11 cellular contexts compared by ENCODE assay signal in the genomic region with DNA sequence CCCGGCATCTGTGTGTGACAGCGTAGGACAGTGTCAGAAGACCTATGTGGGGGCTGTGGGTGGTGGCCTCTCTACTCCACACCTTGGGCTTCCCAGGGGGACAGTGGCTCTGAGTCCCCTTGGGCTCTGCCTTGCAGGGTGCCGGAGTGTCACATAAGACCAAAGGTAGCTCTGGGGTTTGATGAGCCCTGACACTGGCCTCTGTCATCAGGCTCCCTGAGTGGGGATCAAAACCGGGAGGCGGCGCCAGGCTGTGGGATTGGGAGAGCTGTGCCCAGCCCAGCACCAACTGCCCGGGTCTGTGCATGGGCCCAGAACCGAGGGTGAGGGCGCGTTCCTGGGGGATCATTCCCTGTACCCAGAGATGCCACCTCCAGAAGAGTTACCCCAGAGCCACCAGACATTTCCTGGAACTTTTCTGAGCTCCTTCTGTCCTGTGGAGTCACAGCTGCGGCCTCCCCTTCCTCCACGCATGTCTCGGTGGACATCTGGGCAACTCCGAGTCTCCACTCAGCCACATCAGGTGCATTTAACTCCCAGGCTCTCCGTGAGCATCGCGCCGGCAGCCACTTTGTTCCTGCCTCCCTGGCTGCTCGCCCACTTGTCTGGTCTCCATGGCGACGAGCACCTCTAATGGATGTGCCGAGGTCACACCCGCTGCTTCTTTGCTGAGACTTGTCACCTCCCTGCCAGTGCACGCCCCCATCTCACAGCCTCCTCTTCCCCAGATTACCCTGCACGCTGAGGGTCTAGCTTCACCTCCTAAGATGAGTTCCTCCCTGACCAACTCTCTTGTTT.
DNase-seq lines count a peak whose midpoint lies in the region; ATAC-seq lines count a peak whose summit lies in the region.
"Had no signal": no experiment of that assay in that cellular context is flagged by ENCODE, and none has a peak within 500 bp of the region (broad histone marks: within the 10 kb centered on the region; RNA-seq: fewer than 3 reads in every experiment).

No MANE protein-coding gene starts in this region.

- no peak overlapping the region for H3K23ac ChIP-seq in mesendoderm (ENCODE audit: low read length)

- ATAC-seq in HG03025 (IDR thresholded peaks at IDR 0.05; ENCODE audit: low FRiP score, unreplicated experiment) = no peak

- no peak overlapping the region for H2BK120ac ChIP-seq in mesendoderm (ENCODE audit: low read depth, low read length)

- H3K79me1 ChIP-seq in mesendoderm (ENCODE audit: low read length) = no peaks in the 10 kb centered on the region

- no peak overlapping the region for H3K4ac ChIP-seq in mesendoderm (ENCODE audit: low read depth, low read length)

- DNase-seq in DMS53 (lab: John Stamatoyannopoulos, UW) (peak; percentile 97), NAMALWA (ENCODE audit: low spot score) (peak; percentile 49), NCI-H526 treated with DMSO at 0.1 percent for 48 hours (lab: John Stamatoyannopoulos, UW) (peak; percentile 30), mesendoderm (peak; percentile 32), MG63 (no peak), iPS-NIHi7 (ENCODE audit: extremely low spot score) (no peak)
- DNase-seq in stimulated activated CD4-positive, alpha-beta T cell treated with anti-CD3 and anti-CD28 coated beads, Interleukin-4, amount 100 ng/mL, for 24 hours = no peak
- DNase-seq: activated CD4-positive, alpha-beta T cell treated with anti-CD3 and anti-CD28 coated beads, Interleukin-2, amount 50 U/mL, for 4 hours had no signal

- H2BK15ac ChIP-seq in mesendoderm (replicated peaks; ENCODE audit: low read depth) = no peak overlapping the region

- H4K8ac ChIP-seq in mesendoderm (ENCODE audit: low read depth, low read length) = no peak overlapping the region

- H3K4me3 ChIP-seq in mesendoderm (ENCODE audit: low read length) (no peak overlapping the region), MG63 (no peak overlapping the region)
- H3K4me3 ChIP-seq: lung had no signal

- no peaks in the 10 kb centered on the region for H3K9me3 ChIP-seq in MG63

- H4K5ac ChIP-seq in mesendoderm (ENCODE audit: low read length) = no peak overlapping the region

- H3K27me3 ChIP-seq in mesendoderm (ENCODE audit: insufficient read depth, low read length, poor library complexity) (no peaks in the 10 kb centered on the region), MG63 (no peaks in the 10 kb centered on the region)

- H3K79me2 ChIP-seq in mesendoderm (ENCODE audit: control insufficient read depth, insufficient read depth, low read length) = no peaks in the 10 kb centered on the region

- H3K18ac ChIP-seq in mesendoderm (ENCODE audit: low read length) = no peak overlapping the region

- WGBS in mesendoderm (ENCODE audit: extremely low coverage, insufficient coverage, low lambda C conversion rate) = no CpG with 5 or more reads among the region's 25 CpGs

- H3K9ac ChIP-seq in mesendoderm (ENCODE audit: low read length) = no peak overlapping the region

- H3K36me3 ChIP-seq in mesendoderm (ENCODE audit: control insufficient read depth, insufficient read depth, low read length) = no peaks in the 10 kb centered on the region
- H3K36me3 ChIP-seq in MG63 = no peaks in the 10 kb centered on the region

- no peak overlapping the region for H3K4me2 ChIP-seq in mesendoderm (ENCODE audit: low read length)

- no peak overlapping the region for H3K27ac ChIP-seq in mesendoderm (ENCODE audit: low read depth, low read length)
- H3K27ac ChIP-seq: RWPE1 had no signal

- H2AK5ac ChIP-seq in mesendoderm (ENCODE audit: low read length) = no peak overlapping the region

- no peak overlapping the region for H3K56ac ChIP-seq in mesendoderm (ENCODE audit: low read length)

- H2BK5ac ChIP-seq in mesendoderm (ENCODE audit: low read length) = no peak overlapping the region

- H3K4me1 ChIP-seq in mesendoderm (ENCODE audit: control insufficient read depth, low read depth, low read length) = no peaks in the 10 kb centered on the region

Comparison
In these comparisons a context has a peak if more than half of its experiments do, and no peak if none do; other contexts are left out.
1. DNase-seq: peak in DMS53 (single experiment), NAMALWA (single experiment), NCI-H526 treated with DMSO at 0.1 percent for 48 hours (single experiment) and mesendoderm (single experiment); none in stimulated activated CD4-positive, alpha-beta T cell treated with anti-CD3 and anti-CD28 coated beads, Interleukin-4, amount 100 ng/mL, for 24 hours (single experiment), MG63 (single experiment) and iPS-NIHi7 (single experiment).